1 cellular context compared by ENCODE assay signal in the genomic region with DNA sequence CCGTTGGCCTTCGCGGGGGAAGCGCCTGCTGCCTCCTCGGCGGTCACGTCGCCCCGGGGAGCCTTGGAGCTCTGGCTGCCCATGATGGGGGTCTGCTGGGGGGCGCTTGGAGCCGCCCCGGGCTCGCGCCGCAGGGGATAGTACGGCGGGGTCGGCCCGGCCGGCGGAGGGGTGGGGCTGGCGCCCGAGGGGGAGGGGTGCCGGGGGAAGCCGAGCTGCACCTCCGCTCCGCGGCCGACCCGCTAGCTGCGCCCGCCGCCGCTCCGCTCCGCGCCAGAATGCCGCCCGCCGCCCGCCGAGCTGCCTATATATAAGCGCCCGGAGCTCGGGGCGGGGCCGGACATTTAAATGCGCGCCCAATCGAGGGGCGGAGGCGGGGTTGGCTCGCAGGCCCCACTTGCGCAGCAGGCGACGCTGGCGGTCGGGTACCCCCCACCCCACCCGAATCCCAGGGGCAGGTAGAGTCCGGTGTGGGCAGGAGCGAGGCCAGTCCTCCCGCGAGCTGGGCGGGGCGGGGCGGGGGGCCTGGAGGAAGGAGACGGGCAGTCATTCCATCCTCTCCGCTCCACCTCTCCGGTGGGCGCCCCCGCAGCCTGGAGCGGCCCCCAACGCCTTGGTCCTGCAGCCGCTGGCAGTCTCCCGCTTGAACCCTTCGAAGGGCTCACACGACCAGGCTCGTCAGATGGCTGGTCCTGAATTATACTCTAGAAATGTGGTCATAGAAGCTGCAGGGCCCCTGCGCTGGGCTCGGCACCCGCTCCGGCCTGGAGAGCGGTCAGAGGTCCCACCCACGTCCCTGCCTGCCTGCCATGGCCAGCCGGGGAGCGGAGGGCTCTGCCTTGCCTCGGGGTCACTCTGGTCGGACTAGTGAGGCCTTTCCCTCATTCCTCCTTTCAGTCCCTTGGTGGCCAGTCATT.
A peak's percentile ranks its signal among the peaks of the same experiment; 100 is the strongest.
TF ChIP-seq lines count a peak whose summit lies in the region.

A gene with protein sequence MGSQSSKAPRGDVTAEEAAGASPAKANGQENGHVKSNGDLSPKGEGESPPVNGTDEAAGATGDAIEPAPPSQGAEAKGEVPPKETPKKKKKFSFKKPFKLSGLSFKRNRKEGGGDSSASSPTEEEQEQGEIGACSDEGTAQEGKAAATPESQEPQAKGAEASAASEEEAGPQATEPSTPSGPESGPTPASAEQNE (minus strand): TSS at position 283 of the 917 bp plus-strand sequence. CDS start 200 bp downstream, at position 83.

TF ChIP-seq in HepG2, 621 proteins besides CTCF, POLR2A, EP300 and RAD21 (continued from another document and continues in another):
- TF ChIP-seq, protein P1, sequence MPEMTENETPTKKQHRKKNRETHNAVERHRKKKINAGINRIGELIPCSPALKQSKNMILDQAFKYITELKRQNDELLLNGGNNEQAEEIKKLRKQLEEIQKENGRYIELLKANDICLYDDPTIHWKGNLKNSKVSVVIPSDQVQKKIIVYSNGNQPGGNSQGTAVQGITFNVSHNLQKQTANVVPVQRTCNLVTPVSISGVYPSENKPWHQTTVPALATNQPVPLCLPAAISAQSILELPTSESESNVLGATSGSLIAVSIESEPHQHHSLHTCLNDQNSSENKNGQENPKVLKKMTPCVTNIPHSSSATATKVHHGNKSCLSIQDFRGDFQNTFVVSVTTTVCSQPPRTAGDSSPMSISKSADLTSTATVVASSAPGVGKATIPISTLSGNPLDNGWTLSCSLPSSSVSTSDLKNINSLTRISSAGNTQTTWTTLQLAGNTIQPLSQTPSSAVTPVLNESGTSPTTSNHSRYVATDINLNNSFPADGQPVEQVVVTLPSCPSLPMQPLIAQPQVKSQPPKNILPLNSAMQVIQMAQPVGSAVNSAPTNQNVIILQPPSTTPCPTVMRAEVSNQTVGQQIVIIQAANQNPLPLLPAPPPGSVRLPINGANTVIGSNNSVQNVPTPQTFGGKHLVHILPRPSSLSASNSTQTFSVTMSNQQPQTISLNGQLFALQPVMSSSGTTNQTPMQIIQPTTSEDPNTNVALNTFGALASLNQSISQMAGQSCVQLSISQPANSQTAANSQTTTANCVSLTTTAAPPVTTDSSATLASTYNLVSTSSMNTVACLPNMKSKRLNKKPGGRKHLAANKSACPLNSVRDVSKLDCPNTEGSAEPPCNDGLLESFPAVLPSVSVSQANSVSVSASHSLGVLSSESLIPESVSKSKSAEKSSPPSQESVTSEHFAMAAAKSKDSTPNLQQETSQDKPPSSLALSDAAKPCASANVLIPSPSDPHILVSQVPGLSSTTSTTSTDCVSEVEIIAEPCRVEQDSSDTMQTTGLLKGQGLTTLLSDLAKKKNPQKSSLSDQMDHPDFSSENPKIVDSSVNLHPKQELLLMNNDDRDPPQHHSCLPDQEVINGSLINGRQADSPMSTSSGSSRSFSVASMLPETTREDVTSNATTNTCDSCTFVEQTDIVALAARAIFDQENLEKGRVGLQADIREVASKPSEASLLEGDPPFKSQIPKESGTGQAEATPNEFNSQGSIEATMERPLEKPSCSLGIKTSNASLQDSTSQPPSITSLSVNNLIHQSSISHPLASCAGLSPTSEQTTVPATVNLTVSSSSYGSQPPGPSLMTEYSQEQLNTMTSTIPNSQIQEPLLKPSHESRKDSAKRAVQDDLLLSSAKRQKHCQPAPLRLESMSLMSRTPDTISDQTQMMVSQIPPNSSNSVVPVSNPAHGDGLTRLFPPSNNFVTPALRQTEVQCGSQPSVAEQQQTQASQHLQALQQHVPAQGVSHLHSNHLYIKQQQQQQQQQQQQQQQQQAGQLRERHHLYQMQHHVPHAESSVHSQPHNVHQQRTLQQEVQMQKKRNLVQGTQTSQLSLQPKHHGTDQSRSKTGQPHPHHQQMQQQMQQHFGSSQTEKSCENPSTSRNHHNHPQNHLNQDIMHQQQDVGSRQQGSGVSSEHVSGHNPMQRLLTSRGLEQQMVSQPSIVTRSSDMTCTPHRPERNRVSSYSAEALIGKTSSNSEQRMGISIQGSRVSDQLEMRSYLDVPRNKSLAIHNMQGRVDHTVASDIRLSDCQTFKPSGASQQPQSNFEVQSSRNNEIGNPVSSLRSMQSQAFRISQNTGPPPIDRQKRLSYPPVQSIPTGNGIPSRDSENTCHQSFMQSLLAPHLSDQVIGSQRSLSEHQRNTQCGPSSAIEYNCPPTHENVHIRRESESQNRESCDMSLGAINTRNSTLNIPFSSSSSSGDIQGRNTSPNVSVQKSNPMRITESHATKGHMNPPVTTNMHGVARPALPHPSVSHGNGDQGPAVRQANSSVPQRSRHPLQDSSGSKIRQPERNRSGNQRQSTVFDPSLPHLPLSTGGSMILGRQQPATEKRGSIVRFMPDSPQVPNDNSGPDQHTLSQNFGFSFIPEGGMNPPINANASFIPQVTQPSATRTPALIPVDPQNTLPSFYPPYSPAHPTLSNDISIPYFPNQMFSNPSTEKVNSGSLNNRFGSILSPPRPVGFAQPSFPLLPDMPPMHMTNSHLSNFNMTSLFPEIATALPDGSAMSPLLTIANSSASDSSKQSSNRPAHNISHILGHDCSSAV (CRISPR knock-in tag; IDR thresholded peaks at IDR 0.05; ENCODE audit: borderline replicate concordance) = no peak
- TF ChIP-seq ZNF350 (CRISPR knock-in tag; IDR thresholded peaks at IDR 0.05; ENCODE audit: borderline replicate concordance, low read depth) (0 out of 2 replicates have a peak, but pooled peaks have one; percentile 28), ZNF570 (CRISPR knock-in tag; IDR thresholded peaks at IDR 0.05; ENCODE audit: borderline replicate concordance) (no peak), ZNF629 (CRISPR knock-in tag; conservative IDR thresholded peaks at IDR 0.05) (no peak), FOXC1 (CRISPR knock-in tag; IDR thresholded peaks at IDR 0.05; ENCODE audit: borderline replicate concordance) (peak; percentile 51), ZNF225 (CRISPR knock-in tag; IDR thresholded peaks at IDR 0.05) (peak; percentile 26; the same call in 1 of the 2 replicates), ZNF160 (CRISPR knock-in tag; IDR thresholded peaks at IDR 0.05) (no peak), ZNF34 (CRISPR knock-in tag; IDR thresholded peaks at IDR 0.05; ENCODE audit: borderline replicate concordance) (no peak), ZNF441 (CRISPR knock-in tag; IDR thresholded peaks at IDR 0.05; ENCODE audit: borderline replicate concordance) (peak; percentile 43; the same call in 1 of the 2 replicates), SRF (IDR thresholded peaks at IDR 0.05; ENCODE audit: low read depth, low read length) (no peak), PPARG (CRISPR knock-in tag; conservative IDR thresholded peaks at IDR 0.05) (no peak), LCORL (IDR thresholded peaks at IDR 0.05) (no peak), LCORL (CRISPR knock-in tag; IDR thresholded peaks at IDR 0.05) (peak; percentile 69), ZNF546 (CRISPR knock-in tag; conservative IDR thresholded peaks at IDR 0.05) (0 out of 2 replicates have a peak, but pooled peaks have one; percentile 77), BRD4 (CRISPR knock-in tag; IDR thresholded peaks at IDR 0.05) (no peak), GTF3A (CRISPR knock-in tag; conservative IDR thresholded peaks at IDR 0.05) (no peak), KLF15 (CRISPR knock-in tag; IDR thresholded peaks at IDR 0.05; ENCODE audit: borderline replicate concordance) (no peak), KDM3A (CRISPR knock-in tag; IDR thresholded peaks at IDR 0.05; ENCODE audit: low read depth) (peak; percentile 41; the same call in 1 of the 2 replicates), MAZ (IDR thresholded peaks at IDR 0.05; ENCODE audit: borderline replicate concordance, low read depth, low read length) (peak; percentile 54; the same call in 1 of the 2 replicates), MAZ (CRISPR knock-in tag; IDR thresholded peaks at IDR 0.05; ENCODE audit: low read depth) (peak; percentile 52), ZNF264 (CRISPR knock-in tag; IDR thresholded peaks at IDR 0.05) (no peak), ETV6 (CRISPR knock-in tag; conservative IDR thresholded peaks at IDR 0.05) (no peak), GATAD2A (CRISPR knock-in tag; IDR thresholded peaks at IDR 0.05) (peak; percentile 45), HMG20A (CRISPR knock-in tag; IDR thresholded peaks at IDR 0.05; ENCODE audit: borderline replicate concordance) (no peak), TEAD2 (CRISPR knock-in tag; IDR thresholded peaks at IDR 0.05) (no peak), ZFX (CRISPR knock-in tag; IDR thresholded peaks at IDR 0.05; ENCODE audit: low read depth) (peak; percentile 54; the same call in 1 of the 2 replicates), RBM39 (IDR thresholded peaks at IDR 0.05; ENCODE audit: low read depth, low read length, poor library complexity, severe bottlenecking) (peak; percentile 97), MAFF (IDR thresholded peaks at IDR 0.05; ENCODE audit: low read depth, low read length) (no peak), SMARCE1 (IDR thresholded peaks at IDR 0.05; ENCODE audit: borderline replicate concordance) (no peak), ZBTB42 (CRISPR knock-in tag; IDR thresholded peaks at IDR 0.05) (0 out of 2 replicates have a peak, but pooled peaks have one; percentile 39), ZNF816 (CRISPR knock-in tag; IDR thresholded peaks at IDR 0.05; ENCODE audit: borderline replicate concordance) (no peak), SATB2 (CRISPR knock-in tag; IDR thresholded peaks at IDR 0.05) (no peak), ZBTB3 (CRISPR knock-in tag; IDR thresholded peaks at IDR 0.05; ENCODE audit: borderline replicate concordance, low read depth) (no peak), ZNF782 (CRISPR knock-in tag; IDR thresholded peaks at IDR 0.05; ENCODE audit: borderline replicate concordance) (no peak)
- TF ChIP-seq, protein P2, sequence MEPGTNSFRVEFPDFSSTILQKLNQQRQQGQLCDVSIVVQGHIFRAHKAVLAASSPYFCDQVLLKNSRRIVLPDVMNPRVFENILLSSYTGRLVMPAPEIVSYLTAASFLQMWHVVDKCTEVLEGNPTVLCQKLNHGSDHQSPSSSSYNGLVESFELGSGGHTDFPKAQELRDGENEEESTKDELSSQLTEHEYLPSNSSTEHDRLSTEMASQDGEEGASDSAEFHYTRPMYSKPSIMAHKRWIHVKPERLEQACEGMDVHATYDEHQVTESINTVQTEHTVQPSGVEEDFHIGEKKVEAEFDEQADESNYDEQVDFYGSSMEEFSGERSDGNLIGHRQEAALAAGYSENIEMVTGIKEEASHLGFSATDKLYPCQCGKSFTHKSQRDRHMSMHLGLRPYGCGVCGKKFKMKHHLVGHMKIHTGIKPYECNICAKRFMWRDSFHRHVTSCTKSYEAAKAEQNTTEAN (CRISPR knock-in tag; conservative IDR thresholded peaks at IDR 0.05) = 0 out of 2 replicates have a peak, but pooled peaks have one; percentile 55
- TF ChIP-seq, protein P3, sequence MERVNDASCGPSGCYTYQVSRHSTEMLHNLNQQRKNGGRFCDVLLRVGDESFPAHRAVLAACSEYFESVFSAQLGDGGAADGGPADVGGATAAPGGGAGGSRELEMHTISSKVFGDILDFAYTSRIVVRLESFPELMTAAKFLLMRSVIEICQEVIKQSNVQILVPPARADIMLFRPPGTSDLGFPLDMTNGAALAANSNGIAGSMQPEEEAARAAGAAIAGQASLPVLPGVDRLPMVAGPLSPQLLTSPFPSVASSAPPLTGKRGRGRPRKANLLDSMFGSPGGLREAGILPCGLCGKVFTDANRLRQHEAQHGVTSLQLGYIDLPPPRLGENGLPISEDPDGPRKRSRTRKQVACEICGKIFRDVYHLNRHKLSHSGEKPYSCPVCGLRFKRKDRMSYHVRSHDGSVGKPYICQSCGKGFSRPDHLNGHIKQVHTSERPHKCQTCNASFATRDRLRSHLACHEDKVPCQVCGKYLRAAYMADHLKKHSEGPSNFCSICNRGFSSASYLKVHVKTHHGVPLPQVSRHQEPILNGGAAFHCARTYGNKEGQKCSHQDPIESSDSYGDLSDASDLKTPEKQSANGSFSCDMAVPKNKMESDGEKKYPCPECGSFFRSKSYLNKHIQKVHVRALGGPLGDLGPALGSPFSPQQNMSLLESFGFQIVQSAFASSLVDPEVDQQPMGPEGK (CRISPR knock-in tag; IDR thresholded peaks at IDR 0.05) = peak; percentile 79
- TF ChIP-seq, protein P4, sequence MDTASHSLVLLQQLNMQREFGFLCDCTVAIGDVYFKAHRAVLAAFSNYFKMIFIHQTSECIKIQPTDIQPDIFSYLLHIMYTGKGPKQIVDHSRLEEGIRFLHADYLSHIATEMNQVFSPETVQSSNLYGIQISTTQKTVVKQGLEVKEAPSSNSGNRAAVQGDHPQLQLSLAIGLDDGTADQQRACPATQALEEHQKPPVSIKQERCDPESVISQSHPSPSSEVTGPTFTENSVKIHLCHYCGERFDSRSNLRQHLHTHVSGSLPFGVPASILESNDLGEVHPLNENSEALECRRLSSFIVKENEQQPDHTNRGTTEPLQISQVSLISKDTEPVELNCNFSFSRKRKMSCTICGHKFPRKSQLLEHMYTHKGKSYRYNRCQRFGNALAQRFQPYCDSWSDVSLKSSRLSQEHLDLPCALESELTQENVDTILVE (CRISPR knock-in tag; IDR thresholded peaks at IDR 0.05) = 0 out of 2 replicates have a peak, but pooled peaks have one; percentile 41
- TF ChIP-seq, protein P5, sequence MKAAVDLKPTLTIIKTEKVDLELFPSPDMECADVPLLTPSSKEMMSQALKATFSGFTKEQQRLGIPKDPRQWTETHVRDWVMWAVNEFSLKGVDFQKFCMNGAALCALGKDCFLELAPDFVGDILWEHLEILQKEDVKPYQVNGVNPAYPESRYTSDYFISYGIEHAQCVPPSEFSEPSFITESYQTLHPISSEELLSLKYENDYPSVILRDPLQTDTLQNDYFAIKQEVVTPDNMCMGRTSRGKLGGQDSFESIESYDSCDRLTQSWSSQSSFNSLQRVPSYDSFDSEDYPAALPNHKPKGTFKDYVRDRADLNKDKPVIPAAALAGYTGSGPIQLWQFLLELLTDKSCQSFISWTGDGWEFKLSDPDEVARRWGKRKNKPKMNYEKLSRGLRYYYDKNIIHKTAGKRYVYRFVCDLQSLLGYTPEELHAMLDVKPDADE (CRISPR knock-in tag; IDR thresholded peaks at IDR 0.05) = 0 out of 2 replicates have a peak, but pooled peaks have one; percentile 41
- TF ChIP-seq, protein P6, sequence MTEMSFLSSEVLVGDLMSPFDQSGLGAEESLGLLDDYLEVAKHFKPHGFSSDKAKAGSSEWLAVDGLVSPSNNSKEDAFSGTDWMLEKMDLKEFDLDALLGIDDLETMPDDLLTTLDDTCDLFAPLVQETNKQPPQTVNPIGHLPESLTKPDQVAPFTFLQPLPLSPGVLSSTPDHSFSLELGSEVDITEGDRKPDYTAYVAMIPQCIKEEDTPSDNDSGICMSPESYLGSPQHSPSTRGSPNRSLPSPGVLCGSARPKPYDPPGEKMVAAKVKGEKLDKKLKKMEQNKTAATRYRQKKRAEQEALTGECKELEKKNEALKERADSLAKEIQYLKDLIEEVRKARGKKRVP (CRISPR knock-in tag; IDR thresholded peaks at IDR 0.05) = peak in 1 of 2 experiments; percentile 23; a peak in 1 of 4 replicates
- TF ChIP-seq, protein P7, sequence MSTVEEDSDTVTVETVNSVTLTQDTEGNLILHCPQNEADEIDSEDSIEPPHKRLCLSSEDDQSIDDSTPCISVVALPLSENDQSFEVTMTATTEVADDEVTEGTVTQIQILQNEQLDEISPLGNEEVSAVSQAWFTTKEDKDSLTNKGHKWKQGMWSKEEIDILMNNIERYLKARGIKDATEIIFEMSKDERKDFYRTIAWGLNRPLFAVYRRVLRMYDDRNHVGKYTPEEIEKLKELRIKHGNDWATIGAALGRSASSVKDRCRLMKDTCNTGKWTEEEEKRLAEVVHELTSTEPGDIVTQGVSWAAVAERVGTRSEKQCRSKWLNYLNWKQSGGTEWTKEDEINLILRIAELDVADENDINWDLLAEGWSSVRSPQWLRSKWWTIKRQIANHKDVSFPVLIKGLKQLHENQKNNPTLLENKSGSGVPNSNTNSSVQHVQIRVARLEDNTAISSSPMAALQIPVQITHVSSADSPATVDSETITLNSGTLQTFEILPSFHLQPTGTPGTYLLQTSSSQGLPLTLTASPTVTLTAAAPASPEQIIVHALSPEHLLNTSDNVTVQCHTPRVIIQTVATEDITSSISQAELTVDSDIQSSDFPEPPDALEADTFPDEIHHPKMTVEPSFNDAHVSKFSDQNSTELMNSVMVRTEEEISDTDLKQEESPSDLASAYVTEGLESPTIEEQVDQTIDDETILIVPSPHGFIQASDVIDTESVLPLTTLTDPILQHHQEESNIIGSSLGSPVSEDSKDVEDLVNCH (CRISPR knock-in tag; IDR thresholded peaks at IDR 0.05) = no peak
